ENCODE assay signal across 1 cellular context in the genomic region with DNA sequence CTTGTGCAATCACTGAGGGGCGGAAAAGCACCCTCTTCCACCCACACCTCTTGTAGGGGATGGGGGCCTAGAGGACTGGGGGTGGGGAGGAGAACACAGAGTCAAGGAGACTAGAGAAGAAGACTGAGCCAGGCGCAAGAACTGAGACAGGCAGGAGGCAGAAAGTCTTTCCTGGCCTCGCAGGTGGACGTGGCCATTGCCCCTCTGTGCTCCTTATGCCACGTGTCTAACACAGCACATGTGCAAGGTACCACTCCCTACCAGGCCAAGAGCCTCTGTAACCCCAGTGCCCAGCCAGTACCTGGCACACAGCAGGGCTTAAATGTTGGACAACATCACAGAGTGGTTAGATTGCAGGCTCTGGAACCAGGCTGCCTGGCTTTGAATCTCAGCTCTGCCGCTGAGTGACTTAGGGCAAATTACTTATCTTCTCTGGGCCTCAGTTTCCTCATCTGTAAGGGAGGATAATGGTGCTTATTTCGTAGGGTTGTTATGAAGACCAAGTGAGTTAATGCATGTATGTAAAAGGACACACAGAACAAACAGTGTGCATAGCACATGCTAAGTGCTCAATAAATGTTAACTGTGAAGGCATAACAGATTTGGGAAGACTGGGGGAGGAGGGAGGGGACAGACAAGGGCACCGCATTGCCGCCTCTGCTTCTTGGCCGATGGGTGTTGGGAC.
TF ChIP-seq lines count a peak whose summit lies in the region.

No MANE protein-coding gene starts in this region.

TF ChIP-seq in H1, 55 proteins besides CTCF, POLR2A, EP300 and RAD21:
- TF ChIP-seq, protein P1, sequence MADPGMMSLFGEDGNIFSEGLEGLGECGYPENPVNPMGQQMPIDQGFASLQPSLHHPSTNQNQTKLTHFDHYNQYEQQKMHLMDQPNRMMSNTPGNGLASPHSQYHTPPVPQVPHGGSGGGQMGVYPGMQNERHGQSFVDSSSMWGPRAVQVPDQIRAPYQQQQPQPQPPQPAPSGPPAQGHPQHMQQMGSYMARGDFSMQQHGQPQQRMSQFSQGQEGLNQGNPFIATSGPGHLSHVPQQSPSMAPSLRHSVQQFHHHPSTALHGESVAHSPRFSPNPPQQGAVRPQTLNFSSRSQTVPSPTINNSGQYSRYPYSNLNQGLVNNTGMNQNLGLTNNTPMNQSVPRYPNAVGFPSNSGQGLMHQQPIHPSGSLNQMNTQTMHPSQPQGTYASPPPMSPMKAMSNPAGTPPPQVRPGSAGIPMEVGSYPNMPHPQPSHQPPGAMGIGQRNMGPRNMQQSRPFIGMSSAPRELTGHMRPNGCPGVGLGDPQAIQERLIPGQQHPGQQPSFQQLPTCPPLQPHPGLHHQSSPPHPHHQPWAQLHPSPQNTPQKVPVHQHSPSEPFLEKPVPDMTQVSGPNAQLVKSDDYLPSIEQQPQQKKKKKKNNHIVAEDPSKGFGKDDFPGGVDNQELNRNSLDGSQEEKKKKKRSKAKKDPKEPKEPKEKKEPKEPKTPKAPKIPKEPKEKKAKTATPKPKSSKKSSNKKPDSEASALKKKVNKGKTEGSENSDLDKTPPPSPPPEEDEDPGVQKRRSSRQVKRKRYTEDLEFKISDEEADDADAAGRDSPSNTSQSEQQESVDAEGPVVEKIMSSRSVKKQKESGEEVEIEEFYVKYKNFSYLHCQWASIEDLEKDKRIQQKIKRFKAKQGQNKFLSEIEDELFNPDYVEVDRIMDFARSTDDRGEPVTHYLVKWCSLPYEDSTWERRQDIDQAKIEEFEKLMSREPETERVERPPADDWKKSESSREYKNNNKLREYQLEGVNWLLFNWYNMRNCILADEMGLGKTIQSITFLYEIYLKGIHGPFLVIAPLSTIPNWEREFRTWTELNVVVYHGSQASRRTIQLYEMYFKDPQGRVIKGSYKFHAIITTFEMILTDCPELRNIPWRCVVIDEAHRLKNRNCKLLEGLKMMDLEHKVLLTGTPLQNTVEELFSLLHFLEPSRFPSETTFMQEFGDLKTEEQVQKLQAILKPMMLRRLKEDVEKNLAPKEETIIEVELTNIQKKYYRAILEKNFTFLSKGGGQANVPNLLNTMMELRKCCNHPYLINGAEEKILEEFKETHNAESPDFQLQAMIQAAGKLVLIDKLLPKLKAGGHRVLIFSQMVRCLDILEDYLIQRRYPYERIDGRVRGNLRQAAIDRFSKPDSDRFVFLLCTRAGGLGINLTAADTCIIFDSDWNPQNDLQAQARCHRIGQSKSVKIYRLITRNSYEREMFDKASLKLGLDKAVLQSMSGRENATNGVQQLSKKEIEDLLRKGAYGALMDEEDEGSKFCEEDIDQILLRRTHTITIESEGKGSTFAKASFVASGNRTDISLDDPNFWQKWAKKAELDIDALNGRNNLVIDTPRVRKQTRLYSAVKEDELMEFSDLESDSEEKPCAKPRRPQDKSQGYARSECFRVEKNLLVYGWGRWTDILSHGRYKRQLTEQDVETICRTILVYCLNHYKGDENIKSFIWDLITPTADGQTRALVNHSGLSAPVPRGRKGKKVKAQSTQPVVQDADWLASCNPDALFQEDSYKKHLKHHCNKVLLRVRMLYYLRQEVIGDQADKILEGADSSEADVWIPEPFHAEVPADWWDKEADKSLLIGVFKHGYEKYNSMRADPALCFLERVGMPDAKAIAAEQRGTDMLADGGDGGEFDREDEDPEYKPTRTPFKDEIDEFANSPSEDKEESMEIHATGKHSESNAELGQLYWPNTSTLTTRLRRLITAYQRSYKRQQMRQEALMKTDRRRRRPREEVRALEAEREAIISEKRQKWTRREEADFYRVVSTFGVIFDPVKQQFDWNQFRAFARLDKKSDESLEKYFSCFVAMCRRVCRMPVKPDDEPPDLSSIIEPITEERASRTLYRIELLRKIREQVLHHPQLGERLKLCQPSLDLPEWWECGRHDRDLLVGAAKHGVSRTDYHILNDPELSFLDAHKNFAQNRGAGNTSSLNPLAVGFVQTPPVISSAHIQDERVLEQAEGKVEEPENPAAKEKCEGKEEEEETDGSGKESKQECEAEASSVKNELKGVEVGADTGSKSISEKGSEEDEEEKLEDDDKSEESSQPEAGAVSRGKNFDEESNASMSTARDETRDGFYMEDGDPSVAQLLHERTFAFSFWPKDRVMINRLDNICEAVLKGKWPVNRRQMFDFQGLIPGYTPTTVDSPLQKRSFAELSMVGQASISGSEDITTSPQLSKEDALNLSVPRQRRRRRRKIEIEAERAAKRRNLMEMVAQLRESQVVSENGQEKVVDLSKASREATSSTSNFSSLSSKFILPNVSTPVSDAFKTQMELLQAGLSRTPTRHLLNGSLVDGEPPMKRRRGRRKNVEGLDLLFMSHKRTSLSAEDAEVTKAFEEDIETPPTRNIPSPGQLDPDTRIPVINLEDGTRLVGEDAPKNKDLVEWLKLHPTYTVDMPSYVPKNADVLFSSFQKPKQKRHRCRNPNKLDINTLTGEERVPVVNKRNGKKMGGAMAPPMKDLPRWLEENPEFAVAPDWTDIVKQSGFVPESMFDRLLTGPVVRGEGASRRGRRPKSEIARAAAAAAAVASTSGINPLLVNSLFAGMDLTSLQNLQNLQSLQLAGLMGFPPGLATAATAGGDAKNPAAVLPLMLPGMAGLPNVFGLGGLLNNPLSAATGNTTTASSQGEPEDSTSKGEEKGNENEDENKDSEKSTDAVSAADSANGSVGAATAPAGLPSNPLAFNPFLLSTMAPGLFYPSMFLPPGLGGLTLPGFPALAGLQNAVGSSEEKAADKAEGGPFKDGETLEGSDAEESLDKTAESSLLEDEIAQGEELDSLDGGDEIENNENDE (IDR thresholded peaks at IDR 0.05; ENCODE audit: insufficient replicate concordance, low read length) = no peak
- no peak for TF ChIP-seq FOSL1 (IDR thresholded peaks at IDR 0.05; ENCODE audit: insufficient read depth, low read depth, low read length)
- no peak for TF ChIP-seq EZH2 (IDR thresholded peaks at IDR 0.05; ENCODE audit: low read depth, low read length, severe bottlenecking)
- no peak for TF ChIP-seq CHD2 (IDR thresholded peaks at IDR 0.05; ENCODE audit: low read length)
- TF ChIP-seq KDM5A (IDR thresholded peaks at IDR 0.05; ENCODE audit: low read length) = no peak
- no peak for TF ChIP-seq CHD1 (IDR thresholded peaks at IDR 0.05; ENCODE audit: low read depth, low read length)
- TF ChIP-seq SIRT6 (IDR thresholded peaks at IDR 0.05; ENCODE audit: low read length) = no peak
- TF ChIP-seq TAF7 (optimal IDR thresholded peaks at IDR 0.05; ENCODE audit: borderline replicate concordance, low read depth, low read length) = no peak
- TF ChIP-seq NANOG (IDR thresholded peaks at IDR 0.05; ENCODE audit: insufficient read depth, low read depth, low read length, poor library complexity, severe bottlenecking) = no peak
- no peak for TF ChIP-seq POLR2AphosphoS5 (IDR thresholded peaks at IDR 0.05; ENCODE audit: low read depth, low read length)
- no peak for TF ChIP-seq RNF2 (IDR thresholded peaks at IDR 0.05; ENCODE audit: borderline replicate concordance, low read depth, low read length, missing control alignments, poor library complexity, severe bottlenecking)
- TF ChIP-seq CBX5 (IDR thresholded peaks at IDR 0.05; ENCODE audit: low read depth, low read length) = no peak
- TF ChIP-seq, protein P2, sequence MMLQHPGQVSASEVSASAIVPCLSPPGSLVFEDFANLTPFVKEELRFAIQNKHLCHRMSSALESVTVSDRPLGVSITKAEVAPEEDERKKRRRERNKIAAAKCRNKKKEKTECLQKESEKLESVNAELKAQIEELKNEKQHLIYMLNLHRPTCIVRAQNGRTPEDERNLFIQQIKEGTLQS (IDR thresholded peaks at IDR 0.05; ENCODE audit: insufficient read depth, low read depth, low read length) = no peak
- TF ChIP-seq SRF (IDR thresholded peaks at IDR 0.05; ENCODE audit: low read depth, low read length) = no peak
- TF ChIP-seq HDAC2 (IDR thresholded peaks at IDR 0.05; ENCODE audit: borderline replicate concordance in 1 of 2, low read depth in 2 of 2, low read length in 2 of 2) = no peak
- TF ChIP-seq CBX8 (IDR thresholded peaks at IDR 0.05; ENCODE audit: borderline replicate concordance, low read depth, low read length) = no peak
- no peak for TF ChIP-seq EGR1 (IDR thresholded peaks at IDR 0.05; ENCODE audit: borderline replicate concordance, low read depth, low read length)
